Comparison of ENCODE assay signal across 8 cellular contexts in genomic region chr2:60998628-60999545, GRCh38. TPM values are rescaled to one million over a fixed set of nuclear protein-coding genes. Genes with fewer than 3 reads are reported as not detected.
DNase-seq lines count a peak whose midpoint lies in the region; ATAC-seq and TF ChIP-seq lines count a peak whose summit lies in the region.

No MANE protein-coding gene starts in this region.

- intact Hi-C loops in HCT116 (cut with micrococcal nuclease) = loop anchor here (1.0 to 5.0 kb wide), 4 partner anchors 194 to 437 kb away; no protein-coding TSS in a partner anchor
- intact Hi-C loops in activated CD8-positive, alpha-beta T cell treated with anti-CD3 and anti-CD28 coated beads for 36 hours (cut with micrococcal nuclease) = loop anchor here (2.0 to 10.0 kb wide), 3 partner anchors 114 to 292 kb away; partner anchors contain the start of gene REL

- RAD21 ChIA-PET in HCT116 (lab: Charles Lee; ENCODE audit: low non-redundant PET in 1 of 2, low total read pairs in 2 of 2, uncharacterized antibody in 2 of 2, unreplicated experiment in 2 of 2) = interaction anchor here (0.6 to 1.6 kb wide), 8 partner anchors 23 to 324 kb away, joined by 3 to 8 read pairs (median 4); no protein-coding TSS in a partner anchor

- H3K4me3 ChIP-seq in HCT116 (replicated peaks in 1 of 2; ENCODE audit: low read depth in 1 of 2, low read length in 2 of 2) = no peak overlapping the region

- H4K20me1 ChIP-seq in HCT116 (ENCODE audit: insufficient read depth) = no peaks in the 10 kb centered on the region

- H3K9me3 ChIP-seq in HCT116 (ENCODE audit: control insufficient read depth in 1 of 2, insufficient read depth in 1 of 2, low read depth in 1 of 2, low read length in 2 of 2) = no peaks in the 10 kb centered on the region

- no peak overlapping the region for H3K4me2 ChIP-seq in HCT116 (ENCODE audit: low read length)

- H2AFZ ChIP-seq in HCT116 (ENCODE audit: low read depth, low read length, poor library complexity, severe bottlenecking) = no peak overlapping the region

- CTCF ChIA-PET in HCT116 (lab: Charles Lee) = interaction anchor here (0.6 to 4.3 kb wide), 19 partner anchors 9 to 439 kb away, joined by 3 to 59 read pairs (median 6); partner anchors contain the start of genes PEX13 and PUS10
- CTCF ChIA-PET in activated CD8-positive, alpha-beta T cell treated with anti-CD3 and anti-CD28 coated beads for 36 hours (lab: Charles Lee) = interaction anchor here (0.7 to 5.6 kb wide), 61 partner anchors 8 to 457 kb away, joined by 3 to 98 read pairs (median 5); partner anchors contain the start of gene PAPOLG

- H3K36me3 ChIP-seq in HCT116 (ENCODE audit: control insufficient read depth in 1 of 2, insufficient read depth in 2 of 2, low read length in 2 of 2) = no peaks in the 10 kb centered on the region

- H3K9me2 ChIP-seq in HCT116 (ENCODE audit: insufficient read depth) = no peaks in the 10 kb centered on the region

- no peak overlapping the region for H3K27ac Mint-ChIP-seq in activated CD8-positive, alpha-beta T cell treated with anti-CD3 and anti-CD28 coated beads for 36 hours

- no TSS peak for BruUV-seq in HCT116 (replicated peaks; lab: Mats Ljungman, UMichigan)

- no peak for TF ChIP-seq POLR2A in HCT116 (IDR thresholded peaks at IDR 0.05; ENCODE audit: borderline replicate concordance, extremely low read depth, insufficient read depth, insufficient read length)

- TF ChIP-seq CTCF in HCT116 (IDR thresholded peaks at IDR 0.05 in 2 of 3, conservative IDR thresholded peaks at IDR 0.05 in 1 of 3; ENCODE audit: borderline replicate concordance in 1 of 3, insufficient read depth in 1 of 3, low read depth in 2 of 3, low read length in 2 of 3) = peak; percentile 45 to 81 (median 74); a peak in 5 of 6 replicates
- peak; percentile 71 for TF ChIP-seq CTCF in activated CD8-positive, alpha-beta T cell treated with anti-CD3 and anti-CD28 coated beads for 36 hours (IDR thresholded peaks at IDR 0.05)

- peak; percentile 87 for TF ChIP-seq RAD21 in HCT116 (IDR thresholded peaks at IDR 0.05; ENCODE audit: low read depth)

- H3K9ac ChIP-seq in HCT116 (ENCODE audit: low read length) = no peak overlapping the region

- no peaks in the 10 kb centered on the region for H3K79me2 ChIP-seq in HCT116 (ENCODE audit: insufficient read depth, low read length)

- ATAC-seq in HCT116 (peak; percentile 80), HG03139 (IDR thresholded peaks at IDR 0.05; ENCODE audit: unreplicated experiment) (no peak)
- peak; percentile 83 for ATAC-seq in activated CD8-positive, alpha-beta T cell treated with anti-CD3 and anti-CD28 coated beads for 36 hours

- peaks cover 0 to 2% of the 10 kb centered on the region in 2 experiments; a peak in 3 of 4 replicates for H3K4me1 ChIP-seq in HCT116 (ENCODE audit: control insufficient read depth in 1 of 2, insufficient read depth in 2 of 2, low read length in 2 of 2)

- POLR2A ChIA-PET in HCT116 (lab: Charles Lee) = no interaction called here
- POLR2A ChIA-PET in activated CD8-positive, alpha-beta T cell treated with anti-CD3 and anti-CD28 coated beads for 36 hours (lab: Charles Lee) = interaction anchor here (0.7 to 0.9 kb wide), 2 partner anchors 114 to 128 kb away, joined by 3 to 4 read pairs; no protein-coding TSS in a partner anchor

- no peak overlapping the region for H3K27ac ChIP-seq in HCT116 (ENCODE audit: low read depth, low read length)

- H3K4me3 Mint-ChIP-seq in activated CD8-positive, alpha-beta T cell treated with anti-CD3 and anti-CD28 coated beads for 36 hours = no peak overlapping the region

- H3K27me3 Mint-ChIP-seq in activated CD8-positive, alpha-beta T cell treated with anti-CD3 and anti-CD28 coated beads for 36 hours = no peaks in the 10 kb centered on the region

- H3K36me3 Mint-ChIP-seq in activated CD8-positive, alpha-beta T cell treated with anti-CD3 and anti-CD28 coated beads for 36 hours (ENCODE audit: low read depth) = no peaks in the 10 kb centered on the region

- H3K4me1 Mint-ChIP-seq in activated CD8-positive, alpha-beta T cell treated with anti-CD3 and anti-CD28 coated beads for 36 hours (ENCODE audit: low read depth) = peaks cover 2% of the 10 kb centered on the region

- DNase-seq in D341Med (ENCODE audit: low spot score) (peak; percentile 25), HCT116 (ENCODE audit: low read depth, low spot score) (no peak), NCI-H2107 treated with DMSO at 0.1 percent for 48 hours (lab: John Stamatoyannopoulos, UW; ENCODE audit: unreplicated experiment) (peak; percentile 83), iPS-NIHi7 (ENCODE audit: extremely low spot score) (peak; percentile 45), superior temporal gyrus (ENCODE audit: extremely low spot score) (peak; percentile 86), NK-92 (lab: John Stamatoyannopoulos, UW; ENCODE audit: unreplicated experiment) (no peak)
- DNase-seq in activated CD8-positive, alpha-beta T cell treated with anti-CD3 and anti-CD28 coated beads for 36 hours = no peak

- no peaks in the 10 kb centered on the region for H3K27me3 ChIP-seq in HCT116 (ENCODE audit: insufficient read depth, low read length)

- no peaks in the 10 kb centered on the region for H3K9me3 Mint-ChIP-seq in activated CD8-positive, alpha-beta T cell treated with anti-CD3 and anti-CD28 coated beads for 36 hours

TF ChIP-seq in HCT116, 20 proteins besides CTCF, POLR2A, EP300 and RAD21:
- TF ChIP-seq EZH2 (IDR thresholded peaks at IDR 0.05) (no peak), EZH2phosphoT487 (IDR thresholded peaks at IDR 0.05; ENCODE audit: borderline replicate concordance) (no peak), JUND (IDR thresholded peaks at IDR 0.05) (no peak), ZFX (IDR thresholded peaks at IDR 0.05) (no peak)

RNA-seq across cellular contexts. Expression of gene PEX13, which starts 18.6 kb away (rescaled TPM):
- total RNA-seq in HCT116 (2021; ENCODE audit: unreplicated experiment) = 19.8 TPM
- polyA plus RNA-seq in HCT116 (2012) = 6.7 and 8.0 TPM in 2 replicates
- 10 to 100 TPM; 15.5 to 16.8 TPM for total RNA-seq in activated CD8-positive, alpha-beta T cell treated with anti-CD3 and anti-CD28 coated beads for 36 hours

RNA-seq across cellular contexts. Expression of gene PUS10, which starts 19.2 kb away (rescaled TPM):
- 5.6 TPM for total RNA-seq in HCT116 (2021; ENCODE audit: unreplicated experiment)
- polyA plus RNA-seq in HCT116 (2012) = 1.4 and 2.0 TPM in 2 replicates
- 1 to 10 TPM; 7.9 to 8.7 TPM for total RNA-seq in activated CD8-positive, alpha-beta T cell treated with anti-CD3 and anti-CD28 coated beads for 36 hours

Comparison
In these comparisons a context has a peak if more than half of its experiments do, and no peak if none do; other contexts are left out.
1. DNase-seq: peak in D341Med (single experiment), NCI-H2107 treated with DMSO at 0.1 percent for 48 hours (single experiment), iPS-NIHi7 (single experiment) and superior temporal gyrus (single experiment); none in HCT116 (single experiment), activated CD8-positive, alpha-beta T cell treated with anti-CD3 and anti-CD28 coated beads for 36 hours (single experiment) and NK-92 (single experiment).